Comparison of ENCODE assay signal across 9 cellular contexts in genomic region chrX:12971282-12972003, GRCh38. TPM values are rescaled to one million over a fixed set of nuclear protein-coding genes. Genes with fewer than 3 reads are reported as not detected.
A peak's percentile ranks its signal among the peaks of the same experiment; 100 is the strongest.
DNase-seq lines count a peak whose midpoint lies in the region; ATAC-seq and TF ChIP-seq lines count a peak whose summit lies in the region.
"Had no signal": no experiment of that assay in that cellular context is flagged by ENCODE, and none has a peak within 500 bp of the region (broad histone marks: within the 10 kb centered on the region; RNA-seq: fewer than 3 reads in every experiment).

No MANE protein-coding gene starts in this region.

- H3K9me3 ChIP-seq in lower lobe of right lung = no peaks in the 10 kb centered on the region
- H3K9me3 ChIP-seq in tibial artery = no peaks in the 10 kb centered on the region

- peak; percentile 27 for ATAC-seq in activated T-helper 17 cell treated with anti-CD3 and anti-CD28 coated beads, Interleukin-2, amount 50 U/mL, for 72 hours (replicated peaks)
- ATAC-seq in lower lobe of right lung (no peak), HG03139 (IDR thresholded peaks at IDR 0.05; ENCODE audit: unreplicated experiment) (no peak)

- H3K36me3 Mint-ChIP-seq in activated T-helper 17 cell treated with anti-CD3 and anti-CD28 coated beads, Interleukin-2, amount 50 U/mL, for 72 hours (ENCODE audit: low read depth) = peaks cover 55% of the 10 kb centered on the region

- H3K27me3 ChIP-seq in lower lobe of right lung (ENCODE audit: low read depth) = no peaks in the 10 kb centered on the region
- no peaks in the 10 kb centered on the region for H3K27me3 ChIP-seq in tibial artery

- H3K4me3 ChIP-seq in lower lobe of right lung (peak overlapping the region; percentile 19), tibial artery (peak overlapping the region; percentile 1 to 24)

- peaks cover 9% of the 10 kb centered on the region for H3K4me1 Mint-ChIP-seq in activated T-helper 17 cell treated with anti-CD3 and anti-CD28 coated beads, Interleukin-2, amount 50 U/mL, for 72 hours

- H3K27ac Mint-ChIP-seq in activated T-helper 17 cell treated with anti-CD3 and anti-CD28 coated beads, Interleukin-2, amount 50 U/mL, for 72 hours = peak overlapping the region; percentile 96

- intact Hi-C loops in lower lobe of right lung (cut with DNase I) (no loop called here), tibial artery (cut with DNase I; ENCODE audit: low total_unique reads) (loop anchor here (5.0 to 10.0 kb wide), 2 partner anchors 123 to 516 kb away; no protein-coding TSS in a partner anchor)

- H3K4me3 Mint-ChIP-seq in activated T-helper 17 cell treated with anti-CD3 and anti-CD28 coated beads, Interleukin-2, amount 50 U/mL, for 72 hours = peak overlapping the region; percentile 98

- H3K27me3 Mint-ChIP-seq in activated T-helper 17 cell treated with anti-CD3 and anti-CD28 coated beads, Interleukin-2, amount 50 U/mL, for 72 hours = no peaks in the 10 kb centered on the region

- DNase-seq in activated T-cell treated with anti-CD3 and anti-CD28 coated beads, Interleukin-2, amount 50 U/mL, for 1 hour = peak; percentile 60
- no peak for DNase-seq in activated T-cell treated with anti-CD3 and anti-CD28 coated beads, Interleukin-2, amount 50 U/mL, for 48 hours
- DNase-seq in lower lobe of right lung (peak; percentile 63), tibial artery (peak; percentile 45 to 80), inferior parietal cortex (ENCODE audit: extremely low spot score) (no peak), NAMALWA (ENCODE audit: low spot score) (no peak)
- DNase-seq: T-helper 9 cell had no signal

- TF ChIP-seq CTCF in lower lobe of right lung (IDR thresholded peaks at IDR 0.05) = no peak
- TF ChIP-seq CTCF in tibial artery (IDR thresholded peaks at IDR 0.05) = no peak

- H3K27ac ChIP-seq in lower lobe of right lung (peak overlapping the region; percentile 81), tibial artery (peak overlapping the region; percentile 77 to 82)

- H3K9me3 Mint-ChIP-seq in activated T-helper 17 cell treated with anti-CD3 and anti-CD28 coated beads, Interleukin-2, amount 50 U/mL, for 72 hours = no peaks in the 10 kb centered on the region

- H3K36me3 ChIP-seq in lower lobe of right lung (no peaks in the 10 kb centered on the region), tibial artery (no peaks in the 10 kb centered on the region)

- H3K4me1 ChIP-seq in lower lobe of right lung = peaks cover 17% of the 10 kb centered on the region
- H3K4me1 ChIP-seq in tibial artery = peaks cover 0 to 33% (median 3%) of the 10 kb centered on the region in 4 donors

RNA-seq across cellular contexts. Expression of gene TMSB4X, which starts 3.5 kb away (rescaled TPM):
- 1,000 to 10,000 TPM; 6,631 to 7,873 TPM for total RNA-seq in activated T-helper 17 cell treated with anti-CD3 and anti-CD28 coated beads, Interleukin-2, amount 50 U/mL, for 72 hours
- 4,922 TPM for total RNA-seq in lower lobe of right lung

Comparison
In these comparisons a context has a peak if more than half of its experiments do, and no peak if none do; other contexts are left out.
1. DNase-seq: peak in activated T-cell treated with anti-CD3 and anti-CD28 coated beads, Interleukin-2, amount 50 U/mL, for 1 hour (single experiment), lower lobe of right lung (single experiment) and tibial artery (2 of 2); none in activated T-cell treated with anti-CD3 and anti-CD28 coated beads, Interleukin-2, amount 50 U/mL, for 48 hours (0 of 2), inferior parietal cortex (single experiment) and NAMALWA (single experiment).